18 cellular contexts compared by ENCODE assay signal in genomic region chr2:172335731-172336130, GRCh38.
DNase-seq lines count a peak whose midpoint lies in the region; ATAC-seq and TF ChIP-seq lines count a peak whose summit lies in the region.
"Had no signal": no experiment of that assay in that cellular context is flagged by ENCODE, and none has a peak within 500 bp of the region (broad histone marks: within the 10 kb centered on the region; RNA-seq: fewer than 3 reads in every experiment).

No MANE protein-coding gene starts in this region.

- H3K4me3 ChIP-seq in body of pancreas, result no peak overlapping the region
- H3K4me3 ChIP-seq in upper lobe of right lung, result no peak overlapping the region
- H3K4me3 ChIP-seq: BLaER1 treated with 17β-estradiol and CSF1 and Interleukin-3, amounts not matched to agents 10 nM and 100 nM had no signal

- DNase-seq in Right ventricle myocardium superior, result no peak
- no peak for DNase-seq in cardiac septum (ENCODE audit: low spot score)
- peak in 2 of 4 donors; percentile 25 to 50 for DNase-seq in body of pancreas
- DNase-seq in left lobe of liver (ENCODE audit: low spot score), result no peak
- no peak for DNase-seq in upper lobe of right lung
- no peak for DNase-seq in NCI-H446 treated with DMSO at 0.1 percent for 48 hours (lab: John Stamatoyannopoulos, UW)
- DNase-seq in NCI-H2171 treated with DMSO at 0.1 percent for 48 hours (lab: John Stamatoyannopoulos, UW), result no peak
- DNase-seq: 8988T, IMR-90, Kasumi-1, NCI-H1417 treated with DMSO at 0.1 percent for 48 hours, NCI-H2081, NCI-H2227 treated with DMSO at 0.1 percent for 48 hours, NCI-H526 treated with DMSO at 0.1 percent for 48 hours, PC-3, SK-N-SH had no signal

- H3K36me3 ChIP-seq in body of pancreas (replicated peaks in 1 of 2; ENCODE audit: insufficient read depth in 1 of 2, low read depth in 2 of 2) (no peaks in the 10 kb centered on the region), upper lobe of right lung (no peaks in the 10 kb centered on the region)
- H3K36me3 ChIP-seq: BLaER1 treated with 17β-estradiol and CSF1 and Interleukin-3, amounts not matched to agents 10 nM and 100 nM had no signal

- H3K9me3 ChIP-seq in body of pancreas (no peaks in the 10 kb centered on the region), upper lobe of right lung (no peaks in the 10 kb centered on the region)
- H3K9me3 ChIP-seq: BLaER1 treated with 17β-estradiol and CSF1 and Interleukin-3, amounts not matched to agents 10 nM and 100 nM; SK-N-SH had no signal

- H3K27me3 ChIP-seq in body of pancreas (no peaks in the 10 kb centered on the region), upper lobe of right lung (no peaks in the 10 kb centered on the region)
- H3K27me3 ChIP-seq: BLaER1 treated with 17β-estradiol and CSF1 and Interleukin-3, amounts not matched to agents 10 nM and 100 nM had no signal

- intact Hi-C loops in Right ventricle myocardium superior (cut with DNase I), result no loop called here
- intact Hi-C loops in cardiac septum (cut with DNase I), result loop anchor here (5.0 to 10.0 kb wide), 2 partner anchors 67 to 129 kb away; no protein-coding TSS in a partner anchor
- intact Hi-C loops in body of pancreas (cut with DNase I), result no loop called here
- intact Hi-C loops in upper lobe of right lung (cut with DNase I), result no loop called here

- no peak for TF ChIP-seq POLR2A in body of pancreas (IDR thresholded peaks at IDR 0.05)

- 38 to 49% methylated on average over 4 of the region's 4 CpGs for WGBS in body of pancreas, 2 donors

- peak overlapping the region; percentile 43 to 77 (median 72) for H3K27ac ChIP-seq in body of pancreas
- no peak overlapping the region for H3K27ac ChIP-seq in upper lobe of right lung
- H3K27ac ChIP-seq: BLaER1 treated with 17β-estradiol and CSF1 and Interleukin-3, amounts not matched to agents 10 nM and 100 nM had no signal

- H3K4me1 ChIP-seq in body of pancreas (peaks cover 70% of the 10 kb centered on the region), upper lobe of right lung (peaks cover 15% of the 10 kb centered on the region)

- TF ChIP-seq CTCF in body of pancreas (IDR thresholded peaks at IDR 0.05), result no peak
- no peak for TF ChIP-seq CTCF in upper lobe of right lung (IDR thresholded peaks at IDR 0.05)

- ATAC-seq in Right ventricle myocardium superior (ENCODE audit: poor library complexity) (peak; percentile 34), body of pancreas (peak; percentile 35), left lobe of liver (peak; percentile 72), upper lobe of right lung (peak; percentile 31), GM18511 (IDR thresholded peaks at IDR 0.05; ENCODE audit: unreplicated experiment) (no peak)
- ATAC-seq: PC-3 had no signal
